11 cellular contexts compared by ENCODE assay signal in the genomic region with DNA sequence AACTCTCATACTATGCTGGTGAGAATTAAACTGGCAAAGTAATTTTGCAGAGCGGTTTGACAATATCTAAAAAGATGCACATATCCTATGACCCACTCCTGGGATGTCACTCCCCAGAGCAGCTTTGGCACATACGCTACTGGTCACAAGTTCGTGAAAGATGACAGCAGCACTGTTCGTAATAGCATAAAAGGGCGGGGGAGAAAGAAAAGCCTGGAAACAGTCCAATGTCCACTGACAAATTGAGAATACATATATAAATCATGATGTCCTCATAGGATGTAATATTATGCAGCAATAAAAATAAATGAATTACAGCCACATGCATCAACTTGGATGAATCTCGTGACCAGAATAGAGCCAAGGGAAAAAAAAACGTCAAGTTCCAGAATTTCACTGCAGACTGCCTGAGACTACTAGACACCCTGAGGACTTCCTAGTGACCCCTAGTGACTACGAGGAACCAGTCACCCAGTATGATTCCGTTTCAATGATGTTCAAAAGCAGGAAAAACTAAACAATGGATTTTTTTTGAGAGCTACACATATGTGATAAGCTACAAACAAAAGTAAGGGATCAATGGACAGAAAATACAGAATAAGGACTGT. TPM values are rescaled to one million over a fixed set of nuclear protein-coding genes. Genes with fewer than 3 reads are reported as not detected.
DNase-seq lines count a peak whose midpoint lies in the region; ATAC-seq and TF ChIP-seq lines count a peak whose summit lies in the region.
"Had no signal": no experiment of that assay in that cellular context is flagged by ENCODE, and none has a peak within 500 bp of the region (broad histone marks: within the 10 kb centered on the region; RNA-seq: fewer than 3 reads in every experiment).

No MANE protein-coding gene starts in this region.

- H3K9me3 ChIP-seq in Caco-2 (no peaks in the 10 kb centered on the region), HEK293 (ENCODE audit: control insufficient read depth, insufficient read depth, low read depth, low read length) (no peaks in the 10 kb centered on the region), T-helper 17 cell (ENCODE audit: control insufficient read depth, low read length, poor library complexity, severe bottlenecking) (no peaks in the 10 kb centered on the region)

- no peak overlapping the region for H3K27ac ChIP-seq in HEK293 (ENCODE audit: extremely low read depth, low read depth, low read length)

- H3K27ac Mint-ChIP-seq in Caco-2 (ENCODE audit: unreplicated experiment) (no peak overlapping the region), T-helper 17 cell (peak overlapping the region; percentile 92)

- H3K27me3 Mint-ChIP-seq in Caco-2 (ENCODE audit: insufficient read depth, unreplicated experiment) (no peaks in the 10 kb centered on the region), T-helper 17 cell (peaks cover 5% of the 10 kb centered on the region)

- H3K4me3 Mint-ChIP-seq in Caco-2 (ENCODE audit: unreplicated experiment) (peak overlapping the region; percentile 80), T-helper 17 cell (peak overlapping the region; percentile 41)

- DNase-seq in Caco-2 = peak in 1 of 2 experiments; percentile 10
- DNase-seq in T-helper 17 cell = no peak
- peak; percentile 0 for DNase-seq in midbrain (lab: John Stamatoyannopoulos, UW)
- DNase-seq in left cardiac atrium = no peak
- no peak for DNase-seq in activated gamma-delta T cell (lab: John Stamatoyannopoulos, UW)
- no peak for DNase-seq in effector CD8-positive, alpha-beta T cell (lab: John Stamatoyannopoulos, UW)
- DNase-seq: activated CD4-positive, alpha-beta T cell treated with anti-CD3 and anti-CD28 coated beads for 4 hours; stimulated activated naive CD4-positive, alpha-beta T cell had no signal

- no TSS peak for BruUV-seq in Caco-2 (replicated peaks; lab: Mats Ljungman, UMichigan)

- H3K4me1 Mint-ChIP-seq in Caco-2 (ENCODE audit: low read depth, unreplicated experiment) (peaks cover 11% of the 10 kb centered on the region), T-helper 17 cell (peaks cover 13% of the 10 kb centered on the region)

- CTCF ChIA-PET in Caco-2 (lab: Charles Lee) (interaction anchor here (1.0 to 1.2 kb wide), 2 partner anchors 34 to 185 kb away, joined by 3 to 4 read pairs; no protein-coding TSS in a partner anchor), HEK293 (lab: Yijun Ruan, JAX) (interaction anchor here (0.8 to 0.9 kb wide), 2 partner anchors 10 to 185 kb away, joined by 4 to 5 read pairs; no protein-coding TSS in a partner anchor)

- TF ChIP-seq CTCF in Caco-2 (IDR thresholded peaks at IDR 0.05; ENCODE audit: insufficient read depth in 1 of 2, low read depth in 1 of 2, low read length in 1 of 2, severe bottlenecking in 1 of 2, unreplicated experiment in 1 of 2) (peak in 1 of 2 experiments; percentile 29), HEK293 (tag by site-specific recombination; IDR thresholded peaks at IDR 0.05) (no peak)

- H3K36me3 ChIP-seq in Caco-2 (ENCODE audit: control insufficient read depth, insufficient read depth, low read length) = no peaks in the 10 kb centered on the region
- no peaks in the 10 kb centered on the region; a peak in 1 of 3 replicates for H3K36me3 ChIP-seq in HEK293 (ENCODE audit: control insufficient read depth in 2 of 2, insufficient read depth in 1 of 2, low read length in 2 of 2)

- H3K4me1 ChIP-seq in Caco-2 (no peaks in the 10 kb centered on the region), HEK293 (ENCODE audit: control insufficient read depth, insufficient read depth, low read length) (no peaks in the 10 kb centered on the region)

- H3K9me3 Mint-ChIP-seq in Caco-2 (ENCODE audit: unreplicated experiment) = no peaks in the 10 kb centered on the region

- POLR2A ChIA-PET in Caco-2 (lab: Charles Lee) (interaction anchor here (0.7 kb wide), 1 partner anchor 157 kb away, joined by 3 read pairs; no protein-coding TSS in a partner anchor), HEK293 (lab: Yijun Ruan, JAX) (interaction anchor here (0.6 to 1.2 kb wide), 3 partner anchors 32 to 356 kb away, joined by 3 read pairs; a partner anchor contains a TSS)

- H3K27me3 ChIP-seq in Caco-2 (replicated peaks; ENCODE audit: control insufficient read depth, insufficient read depth, low read length) = no peaks in the 10 kb centered on the region

- H3K36me3 Mint-ChIP-seq in Caco-2 (ENCODE audit: insufficient read depth, unreplicated experiment) (peaks cover 10% of the 10 kb centered on the region), T-helper 17 cell (ENCODE audit: low read depth) (no peaks in the 10 kb centered on the region)

- ATAC-seq in T-helper 17 cell (no peak), GM18502 (IDR thresholded peaks at IDR 0.05; ENCODE audit: poor library complexity, unreplicated experiment) (no peak), left cardiac atrium (no peak)

- H3K4me3 ChIP-seq in Caco-2 (ENCODE audit: low read depth, low read length) (no peak overlapping the region), HEK293 (ENCODE audit: low read depth, low read length) (no peak overlapping the region)

- intact Hi-C loops in Caco-2 (cut with micrococcal nuclease; ENCODE audit: unreplicated experiment) (no loop called here), left cardiac atrium (cut with DNase I) (no loop called here)

TF ChIP-seq in HEK293, 187 proteins besides CTCF, POLR2A, EP300 and RAD21 (continues in another document):
- TF ChIP-seq ZNF654 (tag by site-specific recombination; IDR thresholded peaks at IDR 0.05; ENCODE audit: low read depth) (0 out of 2 replicates have a peak, but pooled peaks have one; percentile 5), ZNF670 (tag by site-specific recombination; IDR thresholded peaks at IDR 0.05; ENCODE audit: low read depth) (no peak), ZNF548 (tag by site-specific recombination; IDR thresholded peaks at IDR 0.05) (no peak), ZNF707 (tag by site-specific recombination; IDR thresholded peaks at IDR 0.05) (no peak), ZNF140 (tag by site-specific recombination; IDR thresholded peaks at IDR 0.05) (no peak), ZNF248 (tag by site-specific recombination; IDR thresholded peaks at IDR 0.05) (no peak)
- TF ChIP-seq, protein P1, sequence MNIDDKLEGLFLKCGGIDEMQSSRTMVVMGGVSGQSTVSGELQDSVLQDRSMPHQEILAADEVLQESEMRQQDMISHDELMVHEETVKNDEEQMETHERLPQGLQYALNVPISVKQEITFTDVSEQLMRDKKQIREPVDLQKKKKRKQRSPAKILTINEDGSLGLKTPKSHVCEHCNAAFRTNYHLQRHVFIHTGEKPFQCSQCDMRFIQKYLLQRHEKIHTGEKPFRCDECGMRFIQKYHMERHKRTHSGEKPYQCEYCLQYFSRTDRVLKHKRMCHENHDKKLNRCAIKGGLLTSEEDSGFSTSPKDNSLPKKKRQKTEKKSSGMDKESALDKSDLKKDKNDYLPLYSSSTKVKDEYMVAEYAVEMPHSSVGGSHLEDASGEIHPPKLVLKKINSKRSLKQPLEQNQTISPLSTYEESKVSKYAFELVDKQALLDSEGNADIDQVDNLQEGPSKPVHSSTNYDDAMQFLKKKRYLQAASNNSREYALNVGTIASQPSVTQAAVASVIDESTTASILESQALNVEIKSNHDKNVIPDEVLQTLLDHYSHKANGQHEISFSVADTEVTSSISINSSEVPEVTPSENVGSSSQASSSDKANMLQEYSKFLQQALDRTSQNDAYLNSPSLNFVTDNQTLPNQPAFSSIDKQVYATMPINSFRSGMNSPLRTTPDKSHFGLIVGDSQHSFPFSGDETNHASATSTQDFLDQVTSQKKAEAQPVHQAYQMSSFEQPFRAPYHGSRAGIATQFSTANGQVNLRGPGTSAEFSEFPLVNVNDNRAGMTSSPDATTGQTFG (tag by site-specific recombination; IDR thresholded peaks at IDR 0.05; ENCODE audit: borderline replicate concordance) = no peak
- TF ChIP-seq, protein P2, sequence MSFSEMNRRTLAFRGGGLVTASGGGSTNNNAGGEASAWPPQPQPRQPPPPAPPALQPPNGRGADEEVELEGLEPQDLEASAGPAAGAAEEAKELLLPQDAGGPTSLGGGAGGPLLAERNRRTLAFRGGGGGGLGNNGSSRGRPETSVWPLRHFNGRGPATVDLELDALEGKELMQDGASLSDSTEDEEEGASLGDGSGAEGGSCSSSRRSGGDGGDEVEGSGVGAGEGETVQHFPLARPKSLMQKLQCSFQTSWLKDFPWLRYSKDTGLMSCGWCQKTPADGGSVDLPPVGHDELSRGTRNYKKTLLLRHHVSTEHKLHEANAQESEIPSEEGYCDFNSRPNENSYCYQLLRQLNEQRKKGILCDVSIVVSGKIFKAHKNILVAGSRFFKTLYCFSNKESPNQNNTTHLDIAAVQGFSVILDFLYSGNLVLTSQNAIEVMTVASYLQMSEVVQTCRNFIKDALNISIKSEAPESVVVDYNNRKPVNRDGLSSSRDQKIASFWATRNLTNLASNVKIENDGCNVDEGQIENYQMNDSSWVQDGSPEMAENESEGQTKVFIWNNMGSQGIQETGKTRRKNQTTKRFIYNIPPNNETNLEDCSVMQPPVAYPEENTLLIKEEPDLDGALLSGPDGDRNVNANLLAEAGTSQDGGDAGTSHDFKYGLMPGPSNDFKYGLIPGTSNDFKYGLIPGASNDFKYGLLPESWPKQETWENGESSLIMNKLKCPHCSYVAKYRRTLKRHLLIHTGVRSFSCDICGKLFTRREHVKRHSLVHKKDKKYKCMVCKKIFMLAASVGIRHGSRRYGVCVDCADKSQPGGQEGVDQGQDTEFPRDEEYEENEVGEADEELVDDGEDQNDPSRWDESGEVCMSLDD (tag by site-specific recombination; IDR thresholded peaks at IDR 0.05) = no peak
- TF ChIP-seq, protein P3, sequence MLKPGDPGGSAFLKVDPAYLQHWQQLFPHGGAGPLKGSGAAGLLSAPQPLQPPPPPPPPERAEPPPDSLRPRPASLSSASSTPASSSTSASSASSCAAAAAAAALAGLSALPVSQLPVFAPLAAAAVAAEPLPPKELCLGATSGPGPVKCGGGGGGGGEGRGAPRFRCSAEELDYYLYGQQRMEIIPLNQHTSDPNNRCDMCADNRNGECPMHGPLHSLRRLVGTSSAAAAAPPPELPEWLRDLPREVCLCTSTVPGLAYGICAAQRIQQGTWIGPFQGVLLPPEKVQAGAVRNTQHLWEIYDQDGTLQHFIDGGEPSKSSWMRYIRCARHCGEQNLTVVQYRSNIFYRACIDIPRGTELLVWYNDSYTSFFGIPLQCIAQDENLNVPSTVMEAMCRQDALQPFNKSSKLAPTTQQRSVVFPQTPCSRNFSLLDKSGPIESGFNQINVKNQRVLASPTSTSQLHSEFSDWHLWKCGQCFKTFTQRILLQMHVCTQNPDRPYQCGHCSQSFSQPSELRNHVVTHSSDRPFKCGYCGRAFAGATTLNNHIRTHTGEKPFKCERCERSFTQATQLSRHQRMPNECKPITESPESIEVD (tag by site-specific recombination; IDR thresholded peaks at IDR 0.05) = peak; percentile 26; the same call in 1 of the 2 replicates

RNA-seq across cellular contexts. Expression of a gene that starts 1.8 kb away (rescaled TPM):
- 19.5 and 24.1 TPM in 2 replicates for total RNA-seq in Caco-2 (2022)
- total RNA-seq in T-helper 17 cell = 10 to 100 TPM in 1 of 2 donors, 1 to 10 TPM in 1; 9.6 to 14.2 TPM
- total RNA-seq in left cardiac atrium = 1 to 10 TPM; 3.9 to 9.8 TPM

RNA-seq across cellular contexts. Expression of a gene that starts 7.3 kb away (rescaled TPM):
- not detected in 2 replicates for total RNA-seq in Caco-2 (2022)
- total RNA-seq in T-helper 17 cell = not detected
- total RNA-seq in left cardiac atrium = not detected
- total RNA-seq: MCF 10A had no signal

RNA-seq across cellular contexts. Expression of a gene that starts 31.8 kb away (rescaled TPM):
- 99.6 and 110 TPM in 2 replicates for total RNA-seq in Caco-2 (2022)
- 10 to 100 TPM; 83.4 to 84.4 TPM for total RNA-seq in T-helper 17 cell
- total RNA-seq in left cardiac atrium = 10 to 100 TPM; 43.1 to 44.6 TPM

RNA-seq across cellular contexts. Expression of a gene that starts 47.2 kb away (rescaled TPM):
- total RNA-seq in Caco-2 (2022) (not detected in 2 replicates), T-helper 17 cell (1 to 10 TPM in 1 of 2 donors, under 1 TPM in 1; 0.32 to 7.6 TPM), left cardiac atrium (not detected)
- total RNA-seq: MCF 10A had no signal
